Comparison of ENCODE assay signal across 7 cellular contexts in genomic region chr1:155748141-155748540, GRCh38. TPM values are rescaled to one million over a fixed set of nuclear protein-coding genes. Genes with fewer than 3 reads are reported as not detected.
DNase-seq lines count a peak whose midpoint lies in the region; ATAC-seq, FAIRE-seq and TF ChIP-seq lines count a peak whose summit lies in the region.
"Not testable (repeated sequence)": the region's sequence is repeated elsewhere in the genome, so short reads cannot be mapped to it uniquely, and the experiment has no call there.

No MANE protein-coding gene starts in this region.

- not testable (repeated sequence) for H3K4me3 Mint-ChIP-seq in T-helper 1 cell treated with Interleukin-12 subunit alpha and Interleukin-12 subunit beta and Interleukin-4 antibody, amounts not matched to agents 30 μg/mL and 1 μg/mL, for 36 hours; natural killer cell treated with Interleukin-12 subunit alpha and Interleukin-12 subunit beta and Interleukin-15 and Interleukin-18, amount 100 ng/mL, for 72 hours; stimulated activated naive B cell treated with anti-CD40 and anti-IgM and Interleukin-4, amounts not matched to agents 10 μg/mL and 1 μg/mL and 100 μg/mL, for 72 hours
- peak overlapping the region; percentile 47 for H3K4me3 Mint-ChIP-seq in activated T-cell treated with anti-CD3 and anti-CD28 coated beads, Interleukin-2, amount 50 U/mL, for 4 hours
- peak overlapping the region; percentile 30 for H3K4me3 Mint-ChIP-seq in activated naive CD8-positive, alpha-beta T cell

- H3K27ac Mint-ChIP-seq in T-helper 1 cell treated with Interleukin-12 subunit alpha and Interleukin-12 subunit beta and Interleukin-4 antibody, amounts not matched to agents 30 μg/mL and 1 μg/mL, for 36 hours = peak overlapping the region; percentile 42
- peak overlapping the region; percentile 69 for H3K27ac Mint-ChIP-seq in activated naive CD8-positive, alpha-beta T cell
- H3K27ac Mint-ChIP-seq in natural killer cell treated with Interleukin-12 subunit alpha and Interleukin-12 subunit beta and Interleukin-15 and Interleukin-18, amount 100 ng/mL, for 72 hours = peak overlapping the region; percentile 19 to 39
- peak overlapping the region; percentile 56 for H3K27ac Mint-ChIP-seq in stimulated activated naive B cell treated with anti-CD40 and anti-IgM and Interleukin-4, amounts not matched to agents 10 μg/mL and 1 μg/mL and 100 μg/mL, for 72 hours

- not testable (repeated sequence) for FAIRE-seq in GM12891 (lab: Jason Lieb, UNC)

- not testable (repeated sequence) for ATAC-seq in activated T-cell treated with anti-CD3 and anti-CD28 coated beads, Interleukin-2, amount 50 U/mL, for 4 hours; natural killer cell treated with Interleukin-12 subunit alpha and Interleukin-12 subunit beta and Interleukin-15 and Interleukin-18, amount 100 ng/mL, for 72 hours; stimulated activated naive B cell treated with anti-CD40 and anti-IgM and Interleukin-4, amounts not matched to agents 10 μg/mL and 1 μg/mL and 100 μg/mL, for 72 hours (replicated peaks)

- H3K36me3 Mint-ChIP-seq in T-helper 1 cell treated with Interleukin-12 subunit alpha and Interleukin-12 subunit beta and Interleukin-4 antibody, amounts not matched to agents 30 μg/mL and 1 μg/mL, for 36 hours (ENCODE audit: low read depth) = peaks cover 24% of the 10 kb centered on the region
- H3K36me3 Mint-ChIP-seq in activated T-cell treated with anti-CD3 and anti-CD28 coated beads, Interleukin-2, amount 50 U/mL, for 4 hours (ENCODE audit: insufficient read depth) = peaks cover 13% of the 10 kb centered on the region
- not testable (repeated sequence) for H3K36me3 Mint-ChIP-seq in activated naive CD8-positive, alpha-beta T cell; natural killer cell treated with Interleukin-12 subunit alpha and Interleukin-12 subunit beta and Interleukin-15 and Interleukin-18, amount 100 ng/mL, for 72 hours
- peaks cover 14 to 26% of the 10 kb centered on the region in 2 donors for H3K36me3 Mint-ChIP-seq in stimulated activated naive B cell treated with anti-CD40 and anti-IgM and Interleukin-4, amounts not matched to agents 10 μg/mL and 1 μg/mL and 100 μg/mL, for 72 hours

- not testable (repeated sequence) for H3K27me3 Mint-ChIP-seq in T-helper 1 cell treated with Interleukin-12 subunit alpha and Interleukin-12 subunit beta and Interleukin-4 antibody, amounts not matched to agents 30 μg/mL and 1 μg/mL, for 36 hours (ENCODE audit: low read depth); activated T-cell treated with anti-CD3 and anti-CD28 coated beads, Interleukin-2, amount 50 U/mL, for 4 hours (ENCODE audit: low read depth); activated naive CD8-positive, alpha-beta T cell; natural killer cell treated with Interleukin-12 subunit alpha and Interleukin-12 subunit beta and Interleukin-15 and Interleukin-18, amount 100 ng/mL, for 72 hours; stimulated activated naive B cell treated with anti-CD40 and anti-IgM and Interleukin-4, amounts not matched to agents 10 μg/mL and 1 μg/mL and 100 μg/mL, for 72 hours

- not testable (repeated sequence) for TF ChIP-seq CTCF in fibroblast of mammary gland (conservative IDR thresholded peaks at IDR 0.05; ENCODE audit: control insufficient read depth, insufficient read depth, low read depth, low read length)

- not testable (repeated sequence) for DNase-seq in GM12891 (ENCODE audit: insufficient read length, low spot score); activated T-cell treated with anti-CD3 and anti-CD28 coated beads, Interleukin-2, amount 50 U/mL, for 4 hours; natural killer cell treated with Interleukin-12 subunit alpha and Interleukin-12 subunit beta and Interleukin-15 and Interleukin-18, amount 100 ng/mL, for 72 hours (ENCODE audit: low spot score); stimulated activated naive B cell treated with anti-CD40 and anti-IgM and Interleukin-4, amounts not matched to agents 10 μg/mL and 1 μg/mL and 100 μg/mL, for 72 hours
- peak; percentile 5 for DNase-seq in fibroblast of mammary gland (ENCODE audit: low read depth)

- H3K4me3 ChIP-seq in fibroblast of mammary gland (ENCODE audit: control insufficient read depth, low read depth, low read length) = not testable (repeated sequence)

- not testable (repeated sequence) for H3K9me3 Mint-ChIP-seq in T-helper 1 cell treated with Interleukin-12 subunit alpha and Interleukin-12 subunit beta and Interleukin-4 antibody, amounts not matched to agents 30 μg/mL and 1 μg/mL, for 36 hours; activated T-cell treated with anti-CD3 and anti-CD28 coated beads, Interleukin-2, amount 50 U/mL, for 4 hours; activated naive CD8-positive, alpha-beta T cell (ENCODE audit: low read depth); natural killer cell treated with Interleukin-12 subunit alpha and Interleukin-12 subunit beta and Interleukin-15 and Interleukin-18, amount 100 ng/mL, for 72 hours; stimulated activated naive B cell treated with anti-CD40 and anti-IgM and Interleukin-4, amounts not matched to agents 10 μg/mL and 1 μg/mL and 100 μg/mL, for 72 hours

- H3K4me1 Mint-ChIP-seq in T-helper 1 cell treated with Interleukin-12 subunit alpha and Interleukin-12 subunit beta and Interleukin-4 antibody, amounts not matched to agents 30 μg/mL and 1 μg/mL, for 36 hours (ENCODE audit: low read depth); activated T-cell treated with anti-CD3 and anti-CD28 coated beads, Interleukin-2, amount 50 U/mL, for 4 hours (ENCODE audit: low read depth); activated naive CD8-positive, alpha-beta T cell (ENCODE audit: low read depth); natural killer cell treated with Interleukin-12 subunit alpha and Interleukin-12 subunit beta and Interleukin-15 and Interleukin-18, amount 100 ng/mL, for 72 hours (ENCODE audit: low read depth in 2 of 2); stimulated activated naive B cell treated with anti-CD40 and anti-IgM and Interleukin-4, amounts not matched to agents 10 μg/mL and 1 μg/mL and 100 μg/mL, for 72 hours: not testable (repeated sequence)

- not testable (repeated sequence) for TF ChIP-seq POLR2A in GM12891 (IDR thresholded peaks at IDR 0.05; ENCODE audit: low read depth, low read length)

TF ChIP-seq in GM12891, 5 proteins besides CTCF, POLR2A, EP300 and RAD21:
- 0 out of 2 replicates have a peak, but pooled peaks have one; percentile 46 for TF ChIP-seq POLR2AphosphoS5 (IDR thresholded peaks at IDR 0.05; ENCODE audit: low read depth, low read length)

RNA-seq across cellular contexts. Expression of gene DAP3, which starts 59.2 kb away (rescaled TPM):
- 94.4 TPM for polyA plus RNA-seq in GM12891 (2012; ENCODE audit: low read depth, missing spikeins)
- 100 to 1,000 TPM; 194 to 197 (median 196) TPM for total RNA-seq in activated T-cell treated with anti-CD3 and anti-CD28 coated beads, Interleukin-2, amount 50 U/mL, for 4 hours
- total RNA-seq in natural killer cell treated with Interleukin-12 subunit alpha and Interleukin-12 subunit beta and Interleukin-15 and Interleukin-18, amount 100 ng/mL, for 72 hours = 100 to 1,000 TPM; 127 to 215 TPM

RNA-seq across cellular contexts. Expression of gene YY1AP1, which starts 59.6 kb away (rescaled TPM):
- polyA plus RNA-seq in GM12891 (2012; ENCODE audit: low read depth, missing spikeins) = 39.6 TPM
- total RNA-seq in activated T-cell treated with anti-CD3 and anti-CD28 coated beads, Interleukin-2, amount 50 U/mL, for 4 hours = 10 to 100 TPM; 44.9 to 52.7 (median 50.1) TPM
- total RNA-seq in natural killer cell treated with Interleukin-12 subunit alpha and Interleukin-12 subunit beta and Interleukin-15 and Interleukin-18, amount 100 ng/mL, for 72 hours = 10 to 100 TPM; 73.3 to 88.9 TPM
